12 cellular contexts compared by ENCODE assay signal in the genomic region with DNA sequence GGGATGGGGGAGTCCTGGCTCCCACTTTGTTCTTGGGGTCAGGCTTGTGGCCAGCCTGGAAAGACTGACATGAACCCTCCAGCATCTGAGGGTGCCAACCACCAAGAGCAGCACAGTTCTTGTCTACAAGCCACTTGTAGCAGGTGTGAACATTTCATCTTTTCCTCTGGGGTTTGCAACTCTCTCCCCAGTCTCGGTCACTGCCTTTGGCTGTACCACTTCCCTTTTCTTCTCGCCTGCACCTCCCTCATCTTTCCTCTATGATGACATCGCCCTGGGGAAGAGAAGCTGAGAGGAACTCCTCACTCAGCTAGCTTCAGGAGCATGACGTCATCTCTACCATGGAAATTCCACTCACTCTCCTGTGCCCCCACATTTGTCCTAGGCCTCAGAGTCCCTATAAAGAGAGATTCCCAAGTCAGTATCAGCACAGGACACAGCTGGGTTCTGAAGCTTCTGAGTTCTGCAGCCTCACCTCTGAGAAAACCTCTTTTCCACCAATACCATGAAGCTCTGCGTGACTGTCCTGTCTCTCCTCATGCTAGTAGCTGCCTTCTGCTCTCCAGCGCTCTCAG. TPM values are rescaled to one million over a fixed set of nuclear protein-coding genes. Genes with fewer than 3 reads are reported as not detected.
DNase-seq lines count a peak whose midpoint lies in the region; ATAC-seq and TF ChIP-seq lines count a peak whose summit lies in the region.
"Not testable (repeated sequence)": the region's sequence is repeated elsewhere in the genome, so short reads cannot be mapped to it uniquely, and the experiment has no call there.
"Had no signal": no experiment of that assay in that cellular context is flagged by ENCODE, and none has a peak within 500 bp of the region (broad histone marks: within the 10 kb centered on the region; RNA-seq: fewer than 3 reads in every experiment).

Gene CCL4 (plus strand): TSS at position 427 of the 575 bp plus-strand sequence. CDS start 79 bp downstream, at position 506.

- peak within 1 kb of the TSS; percentile 91 for H3K27ac Mint-ChIP-seq in activated T-cell treated with anti-CD3 and anti-CD28 coated beads, Interleukin-2, amount 50 U/mL, for 24 hours

- not testable (repeated sequence) for H3K36me3 ChIP-seq in GM06990 (ENCODE audit: control insufficient read depth, insufficient read depth, low read length)

- H3K9me3 Mint-ChIP-seq in activated T-cell treated with anti-CD3 and anti-CD28 coated beads, Interleukin-2, amount 50 U/mL, for 24 hours = not testable (repeated sequence)

- not testable (repeated sequence) for H3K9me3 ChIP-seq in right cardiac atrium (ENCODE audit: control insufficient read depth, low read length)

- H3K36me3 Mint-ChIP-seq in activated T-cell treated with anti-CD3 and anti-CD28 coated beads, Interleukin-2, amount 50 U/mL, for 24 hours (ENCODE audit: low read depth) = not testable (repeated sequence)

- H3K4me1 Mint-ChIP-seq in activated T-cell treated with anti-CD3 and anti-CD28 coated beads, Interleukin-2, amount 50 U/mL, for 24 hours (ENCODE audit: low read depth) = peaks cover 50% of the 10 kb centered on the region

- H3K27me3 Mint-ChIP-seq in activated T-cell treated with anti-CD3 and anti-CD28 coated beads, Interleukin-2, amount 50 U/mL, for 24 hours = peaks cover 35% of the 10 kb centered on the region

- ATAC-seq in GM19395 (IDR thresholded peaks at IDR 0.05; ENCODE audit: unreplicated experiment) (peak; percentile 77), HG02763 (IDR thresholded peaks at IDR 0.05; ENCODE audit: unreplicated experiment) (peak; percentile 70), HG03442 (IDR thresholded peaks at IDR 0.05; ENCODE audit: unreplicated experiment) (peak; percentile 71), right cardiac atrium (peak; percentile 35 to 61)

- not testable (repeated sequence) for H3K4me1 ChIP-seq in right cardiac atrium (ENCODE audit: control insufficient read depth, insufficient read depth, low read length)

- H3K27me3 ChIP-seq in GM06990 (replicated peaks; ENCODE audit: control insufficient read depth, insufficient read depth, low read length); right cardiac atrium (ENCODE audit: control insufficient read depth, insufficient read depth): not testable (repeated sequence)

- intact Hi-C loops in right cardiac atrium (cut with DNase I) = not testable (repeated sequence)

- H3K4me3 Mint-ChIP-seq in activated T-cell treated with anti-CD3 and anti-CD28 coated beads, Interleukin-2, amount 50 U/mL, for 24 hours = peak within 1 kb of the TSS; percentile 80

- H3K4me3 ChIP-seq in GM06990 (replicated peaks; ENCODE audit: low read depth, low read length) = peak within 1 kb of the TSS; percentile 43
- H3K4me3 ChIP-seq in right cardiac atrium (ENCODE audit: low read length) = not testable (repeated sequence)

- not testable (repeated sequence) for TF ChIP-seq CTCF in GM06990 (IDR thresholded peaks at IDR 0.05; ENCODE audit: insufficient read depth, low read length, poor library complexity, severe bottlenecking)

- 55% methylated on average over 6 of the region's 6 CpGs for WGBS in right cardiac atrium

- not testable (repeated sequence) for H3K27ac ChIP-seq in right cardiac atrium (ENCODE audit: low read length)

- peak; percentile 46 for DNase-seq in GM06990 (ENCODE audit: extremely low read depth, insufficient read length)
- DNase-seq in SIG-M5 treated with dmso at 0.1 percent for 504 hours (lab: John Stamatoyannopoulos, UW; ENCODE audit: unreplicated experiment) = peak; percentile 62
- DNase-seq in activated T-cell treated with anti-CD3 and anti-CD28 coated beads, Interleukin-2, amount 50 U/mL, for 24 hours = peak; percentile 56
- not testable (repeated sequence) for DNase-seq in right cardiac atrium
- DNase-seq in stimulated activated CD8-positive, alpha-beta memory T cell treated with anti-CD3 and anti-CD28 coated beads, Interleukin-2, amount 100 ng/mL, for 1 hour (ENCODE audit: low read depth in 2 of 2) = peak; percentile 18 to 50

RNA-seq across cellular contexts. Expression of gene CCL4, which starts in this region (rescaled TPM):
- total RNA-seq in right cardiac atrium = 1 to 10 TPM in 3 of 4 donors, under 1 TPM in 1; 0.42 to 1.7 (median 1.2) TPM
- polyA plus RNA-seq in right cardiac atrium = 0.95 TPM
- total RNA-seq: ascending aorta, mammary epithelial cell, MCF 10A, pulmonary artery endothelial cell had no signal
- polyA plus RNA-seq: mammary epithelial cell had no signal
